In the genomic region with DNA sequence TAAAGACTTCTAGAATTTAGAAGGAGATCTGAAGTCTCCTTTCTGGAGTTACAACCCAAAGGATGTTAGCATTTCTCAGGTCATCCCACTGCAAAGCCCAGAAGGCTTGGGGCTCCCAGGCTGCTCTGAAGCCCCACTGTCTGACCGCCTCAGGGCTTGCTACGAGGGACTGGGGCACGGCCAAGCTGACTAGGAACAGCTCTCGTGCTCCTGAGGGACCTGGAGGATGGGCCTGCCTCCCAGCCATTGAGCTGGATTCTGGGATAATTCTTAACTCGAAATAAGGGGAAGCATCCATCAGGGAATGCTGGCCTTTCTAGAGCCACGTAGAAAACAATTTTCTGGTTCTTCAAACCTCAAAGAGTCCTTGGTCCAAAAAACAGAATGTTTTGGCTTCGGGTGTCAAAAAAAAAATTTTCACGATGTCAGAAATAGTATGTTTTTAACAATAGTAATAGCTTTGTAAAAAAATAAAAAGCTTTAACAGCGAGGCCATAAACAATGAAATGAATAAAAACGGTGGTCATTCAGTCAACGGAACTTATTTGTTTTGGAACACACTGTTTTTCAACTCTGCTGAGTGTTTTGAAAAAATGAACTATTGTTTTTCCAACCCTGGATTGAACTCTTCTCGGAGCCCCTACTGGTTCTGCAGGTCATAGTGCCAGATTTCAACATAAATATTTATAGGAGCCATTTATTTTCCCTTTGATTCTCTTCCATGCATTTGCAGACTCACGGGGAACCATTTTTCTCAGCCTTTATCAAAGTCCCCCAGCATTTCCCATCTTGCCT, we compare ENCODE assay signal across 1 cellular context.
A peak's percentile ranks its signal among the peaks of the same experiment; 100 is the strongest.
TF ChIP-seq lines count a peak whose summit lies in the region.

No MANE protein-coding gene starts in this region.

TF ChIP-seq in endothelial cell of umbilical vein, 7 proteins besides CTCF, POLR2A, EP300 and RAD21:
- TF ChIP-seq POLR2AphosphoS5 (IDR thresholded peaks at IDR 0.05; ENCODE audit: insufficient read depth, low read depth, low read length) (peak; percentile 26), GATA2 (IDR thresholded peaks at IDR 0.05; ENCODE audit: insufficient read depth, insufficient read length, low read depth, low read length) (no peak)
TF ChIP-seq in endothelial cell of umbilical vein: peak in this region for 1.
